ENCODE assay signal across 2 cellular contexts in the genomic region with DNA sequence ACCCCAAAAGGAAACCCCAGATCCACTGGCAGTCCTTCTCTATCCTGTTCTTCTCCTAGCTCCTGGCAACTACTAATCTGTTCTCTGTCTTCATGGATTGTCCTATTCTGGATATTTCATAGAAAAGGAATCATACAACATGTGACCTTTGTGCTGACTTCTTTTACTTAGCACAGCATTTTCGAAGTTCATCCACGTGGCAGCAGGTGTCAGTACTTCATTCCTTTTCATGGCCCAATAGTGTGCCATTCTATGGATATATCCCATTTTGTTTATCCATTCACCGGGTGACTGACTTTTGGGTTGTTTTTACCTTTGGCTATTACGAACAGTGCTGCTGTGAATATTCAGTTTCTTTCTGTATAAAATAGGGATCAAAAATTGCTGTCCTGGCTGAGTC.
A peak's percentile ranks its signal among the peaks of the same experiment; 100 is the strongest.
TF ChIP-seq lines count a peak whose summit lies in the region.

No MANE protein-coding gene starts in this region.

TF ChIP-seq in HepG2, 621 proteins besides CTCF, POLR2A, EP300 and RAD21:
- TF ChIP-seq MAFF (IDR thresholded peaks at IDR 0.05; ENCODE audit: low read depth, low read length) (0 out of 2 replicates have a peak, but pooled peaks have one; percentile 38), GATAD2A (CRISPR knock-in tag; IDR thresholded peaks at IDR 0.05) (no peak), PPARG (CRISPR knock-in tag; conservative IDR thresholded peaks at IDR 0.05) (peak; percentile 70), NR2C2 (CRISPR knock-in tag; IDR thresholded peaks at IDR 0.05; ENCODE audit: borderline replicate concordance) (no peak), MLLT10 (CRISPR knock-in tag; IDR thresholded peaks at IDR 0.05) (no peak), ZNF121 (CRISPR knock-in tag; IDR thresholded peaks at IDR 0.05) (no peak), ZNF24 (IDR thresholded peaks at IDR 0.05) (no peak), AHR (CRISPR knock-in tag; IDR thresholded peaks at IDR 0.05) (no peak), DMAP1 (CRISPR knock-in tag; IDR thresholded peaks at IDR 0.05) (no peak), ETV5 (CRISPR knock-in tag; IDR thresholded peaks at IDR 0.05; ENCODE audit: borderline replicate concordance) (no peak), CAMTA2 (CRISPR knock-in tag; IDR thresholded peaks at IDR 0.05; ENCODE audit: borderline replicate concordance) (no peak), ZNF362 (CRISPR knock-in tag; IDR thresholded peaks at IDR 0.05; ENCODE audit: borderline replicate concordance) (no peak), MAFK (conservative IDR thresholded peaks at IDR 0.05 in 1 of 2, IDR thresholded peaks at IDR 0.05 in 1 of 2; ENCODE audit: low read length in 2 of 2) (0 out of 4 replicates have a peak, but pooled peaks have one; percentile 21 to 42), MTA1 (CRISPR knock-in tag; IDR thresholded peaks at IDR 0.05; ENCODE audit: borderline replicate concordance) (no peak)
- TF ChIP-seq, protein P1, sequence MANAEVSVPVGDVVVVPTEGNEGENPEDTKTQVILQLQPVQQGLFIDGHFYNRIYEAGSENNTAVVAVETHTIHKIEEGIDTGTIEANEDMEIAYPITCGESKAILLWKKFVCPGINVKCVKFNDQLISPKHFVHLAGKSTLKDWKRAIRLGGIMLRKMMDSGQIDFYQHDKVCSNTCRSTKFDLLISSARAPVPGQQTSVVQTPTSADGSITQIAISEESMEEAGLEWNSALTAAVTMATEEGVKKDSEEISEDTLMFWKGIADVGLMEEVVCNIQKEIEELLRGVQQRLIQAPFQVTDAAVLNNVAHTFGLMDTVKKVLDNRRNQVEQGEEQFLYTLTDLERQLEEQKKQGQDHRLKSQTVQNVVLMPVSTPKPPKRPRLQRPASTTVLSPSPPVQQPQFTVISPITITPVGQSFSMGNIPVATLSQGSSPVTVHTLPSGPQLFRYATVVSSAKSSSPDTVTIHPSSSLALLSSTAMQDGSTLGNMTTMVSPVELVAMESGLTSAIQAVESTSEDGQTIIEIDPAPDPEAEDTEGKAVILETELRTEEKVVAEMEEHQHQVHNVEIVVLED (CRISPR knock-in tag; IDR thresholded peaks at IDR 0.05; ENCODE audit: borderline replicate concordance): no peak

TF ChIP-seq in H1, 55 proteins besides CTCF, POLR2A, EP300 and RAD21:
- no peak for TF ChIP-seq EGR1 (IDR thresholded peaks at IDR 0.05; ENCODE audit: borderline replicate concordance, low read depth, low read length)
- TF ChIP-seq EZH2 (IDR thresholded peaks at IDR 0.05; ENCODE audit: low read depth, low read length, severe bottlenecking): no peak
- no peak for TF ChIP-seq POU5F1 (IDR thresholded peaks at IDR 0.05; ENCODE audit: low read depth, low read length)
- no peak for TF ChIP-seq CTBP2 (IDR thresholded peaks at IDR 0.05; ENCODE audit: borderline replicate concordance, insufficient read depth, insufficient read length, low read length)
- no peak for TF ChIP-seq SUZ12 (IDR thresholded peaks at IDR 0.05; ENCODE audit: low read length)
- TF ChIP-seq MAFK (IDR thresholded peaks at IDR 0.05; ENCODE audit: low read depth, low read length): no peak
- no peak for TF ChIP-seq RNF2 (IDR thresholded peaks at IDR 0.05; ENCODE audit: borderline replicate concordance, low read depth, low read length, missing control alignments, poor library complexity, severe bottlenecking)
- TF ChIP-seq SAP30 (IDR thresholded peaks at IDR 0.05; ENCODE audit: insufficient read depth, insufficient replicate concordance, low read length): no peak
- TF ChIP-seq RXRA (IDR thresholded peaks at IDR 0.05; ENCODE audit: insufficient read depth, low read depth, low read length): no peak
- TF ChIP-seq CBX5 (IDR thresholded peaks at IDR 0.05; ENCODE audit: low read depth, low read length): no peak
- no peak for TF ChIP-seq SP2 (IDR thresholded peaks at IDR 0.05; ENCODE audit: low read length)
- no peak for TF ChIP-seq KDM4A (IDR thresholded peaks at IDR 0.05; ENCODE audit: low read depth, low read length, severe bottlenecking)
- TF ChIP-seq SIN3A (conservative IDR thresholded peaks at IDR 0.05 in 1 of 2, IDR thresholded peaks at IDR 0.05 in 1 of 2; ENCODE audit: low read depth in 1 of 2, low read length in 2 of 2): no peak
- TF ChIP-seq GABPA (IDR thresholded peaks at IDR 0.05; ENCODE audit: borderline replicate concordance, insufficient read depth, low read length): no peak
- TF ChIP-seq ATF2 (IDR thresholded peaks at IDR 0.05; ENCODE audit: low read length): no peak
- no peak for TF ChIP-seq PHF8 (conservative IDR thresholded peaks at IDR 0.05; ENCODE audit: low read depth, low read length)
- no peak for TF ChIP-seq TCF12 (IDR thresholded peaks at IDR 0.05; ENCODE audit: low read depth, low read length)
- TF ChIP-seq ATF3 (IDR thresholded peaks at IDR 0.05; ENCODE audit: insufficient read depth, low read depth, low read length): no peak
- TF ChIP-seq MAX (IDR thresholded peaks at IDR 0.05): no peak
- TF ChIP-seq YY1 (IDR thresholded peaks at IDR 0.05; ENCODE audit: low read depth, low read length): no peak
